In the genomic region with DNA sequence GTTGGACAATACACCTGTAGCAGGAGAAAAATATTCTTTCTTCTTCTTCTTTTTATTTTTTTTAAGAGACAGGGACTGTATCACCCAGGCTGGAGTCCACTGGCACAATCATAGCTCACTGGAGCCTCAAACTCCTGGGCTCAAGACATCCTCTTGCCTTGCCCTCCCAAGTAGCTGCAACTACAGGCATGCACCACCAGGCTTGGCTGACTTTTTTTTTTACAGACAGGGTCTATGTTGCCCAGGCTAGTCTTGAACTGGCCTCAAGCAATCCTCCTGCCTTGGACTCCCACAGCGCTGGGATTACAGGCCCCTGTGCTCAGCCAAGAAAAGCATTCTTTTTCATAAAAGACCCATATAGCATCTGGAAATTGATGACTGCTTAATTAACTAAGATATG, we compare ENCODE assay signal across 25 cellular contexts. TPM values are rescaled to one million over a fixed set of nuclear protein-coding genes. Genes with fewer than 3 reads are reported as not detected.
DNase-seq lines count a peak whose midpoint lies in the region; TF ChIP-seq lines count a peak whose summit lies in the region.
"Had no signal": no experiment of that assay in that cellular context is flagged by ENCODE, and none has a peak within 500 bp of the region (broad histone marks: within the 10 kb centered on the region; RNA-seq: fewer than 3 reads in every experiment).

No MANE protein-coding gene starts in this region.

- peak; percentile 74 for DNase-seq in COR-L47 (lab: John Stamatoyannopoulos, UW)
- DNase-seq in H9 = no peak
- peak; percentile 51 for DNase-seq in endodermal cell
- DNase-seq in neural crest cell (ENCODE audit: low read depth, low spot score) = no peak
- no peak for DNase-seq in LoVo (ENCODE audit: low spot score)
- no peak for DNase-seq in midbrain (lab: John Stamatoyannopoulos, UW)
- DNase-seq in activated CD4-positive, alpha-beta T cell treated with anti-CD3 and anti-CD28 coated beads, Interleukin-2, amount 10 ng/mL, durations not matched to agents 7 days and 5 days = no peak
- DNase-seq: CD4-positive, CD25-positive, alpha-beta regulatory T cell; DND-41; GM23248; HCEC 1CT; Kasumi-1; MV-4-11; NCI-H1105; NCI-H1436 treated with DMSO at 0.1 percent for 48 hours; NCI-H187 treated with DMSO at 0.1 percent for 48 hours; NCI-H2171 treated with DMSO at 0.1 percent for 48 hours; NCI-H345; NCI-H510A treated with DMSO at 0.1 percent for 48 hours; SHP77; T-cell had no signal

- TF ChIP-seq CTCF in H9 (conservative IDR thresholded peaks at IDR 0.05) = peak; percentile 38; the same call in 2 of the 3 replicates
- peak; percentile 59 for TF ChIP-seq CTCF in endodermal cell (conservative IDR thresholded peaks at IDR 0.05)
- peak; percentile 30 for TF ChIP-seq CTCF in neural crest cell (conservative IDR thresholded peaks at IDR 0.05)

- H3K27me3 Mint-ChIP-seq in H9 (ENCODE audit: low read depth) = no peaks in the 10 kb centered on the region
- H3K27me3 Mint-ChIP-seq in endodermal cell (ENCODE audit: insufficient read depth) = no peaks in the 10 kb centered on the region
- no peaks in the 10 kb centered on the region for H3K27me3 Mint-ChIP-seq in neural crest cell (ENCODE audit: low read depth)
- H3K27me3 Mint-ChIP-seq in activated CD4-positive, alpha-beta T cell treated with anti-CD3 and anti-CD28 coated beads, Interleukin-2, amount 10 ng/mL, durations not matched to agents 7 days and 5 days = no peaks in the 10 kb centered on the region
- H3K27me3 Mint-ChIP-seq: CD4-positive, CD25-positive, alpha-beta regulatory T cell; T-cell had no signal

- no peaks in the 10 kb centered on the region for H3K79me1 ChIP-seq in H9 (ENCODE audit: insufficient read depth, low read depth, low read length, poor library complexity, severe bottlenecking)

- no peak overlapping the region for H2BK120ac ChIP-seq in H9 (ENCODE audit: low read depth, low read length, poor library complexity, severe bottlenecking)

- no peak overlapping the region for H4K8ac ChIP-seq in H9 (replicated peaks; ENCODE audit: insufficient read length, low read depth, low read length)

- H3K27ac Mint-ChIP-seq in H9 (no peak overlapping the region), endodermal cell (no peak overlapping the region), neural crest cell (ENCODE audit: unreplicated experiment) (no peak overlapping the region)
- H3K27ac Mint-ChIP-seq in activated CD4-positive, alpha-beta T cell treated with anti-CD3 and anti-CD28 coated beads, Interleukin-2, amount 10 ng/mL, durations not matched to agents 7 days and 5 days = no peak overlapping the region
- H3K27ac Mint-ChIP-seq: CD4-positive, CD25-positive, alpha-beta regulatory T cell; T-cell had no signal

- no peak overlapping the region for H2BK5ac ChIP-seq in H9 (ENCODE audit: insufficient read length, low read length)

- no peaks in the 10 kb centered on the region for H3K9me3 Mint-ChIP-seq in H9
- H3K9me3 Mint-ChIP-seq in endodermal cell = no peaks in the 10 kb centered on the region
- no peaks in the 10 kb centered on the region for H3K9me3 Mint-ChIP-seq in neural crest cell
- no peaks in the 10 kb centered on the region for H3K9me3 Mint-ChIP-seq in activated CD4-positive, alpha-beta T cell treated with anti-CD3 and anti-CD28 coated beads, Interleukin-2, amount 10 ng/mL, durations not matched to agents 7 days and 5 days

- H2BK15ac ChIP-seq in H9 (ENCODE audit: low read depth, low read length) = no peak overlapping the region

- H2AK5ac ChIP-seq in H9 (ENCODE audit: insufficient read length, low read length) = no peak overlapping the region

- POLR2A ChIA-PET in activated CD4-positive, alpha-beta T cell treated with anti-CD3 and anti-CD28 coated beads, Interleukin-2, amount 10 ng/mL, durations not matched to agents 7 days and 5 days (lab: Charles Lee) = no interaction called here

- H3K14ac ChIP-seq in H9 (ENCODE audit: insufficient read depth, low read length) = no peak overlapping the region

- H3K79me2 ChIP-seq in H9 (ENCODE audit: insufficient read depth, low read length) = no peaks in the 10 kb centered on the region

- H4K91ac ChIP-seq in H9 (ENCODE audit: insufficient read length, low read depth, low read length) = no peak overlapping the region

- H3K4me3 Mint-ChIP-seq in H9 = no peak overlapping the region
- no peak overlapping the region for H3K4me3 Mint-ChIP-seq in endodermal cell
- no peak overlapping the region for H3K4me3 Mint-ChIP-seq in neural crest cell
- H3K4me3 Mint-ChIP-seq in activated CD4-positive, alpha-beta T cell treated with anti-CD3 and anti-CD28 coated beads, Interleukin-2, amount 10 ng/mL, durations not matched to agents 7 days and 5 days = no peak overlapping the region
- H3K4me3 Mint-ChIP-seq: CD4-positive, CD25-positive, alpha-beta regulatory T cell; T-cell had no signal

- H3K36me3 Mint-ChIP-seq in H9 (ENCODE audit: insufficient read depth in 1 of 3, low read depth in 3 of 3) (no peaks in the 10 kb centered on the region; a peak in 1 of 7 replicates), endodermal cell (ENCODE audit: low read depth) (no peaks in the 10 kb centered on the region), neural crest cell (ENCODE audit: low read depth) (no peaks in the 10 kb centered on the region)
- H3K36me3 Mint-ChIP-seq in activated CD4-positive, alpha-beta T cell treated with anti-CD3 and anti-CD28 coated beads, Interleukin-2, amount 10 ng/mL, durations not matched to agents 7 days and 5 days (ENCODE audit: low read depth) = no peaks in the 10 kb centered on the region
- H3K36me3 Mint-ChIP-seq: CD4-positive, CD25-positive, alpha-beta regulatory T cell; T-cell had no signal

- no peak overlapping the region for H2BK20ac ChIP-seq in H9 (ENCODE audit: low read depth, low read length, poor library complexity, severe bottlenecking)

- WGBS in H9 (ENCODE audit: extremely low coverage, insufficient read length, low lambda C conversion rate) = no CpG with 5 or more reads among the region's 1 CpG
- 83 to 100% methylated on average over 1 of the region's 1 CpG for WGBS in endodermal cell (ENCODE audit: insufficient coverage in 1 of 2, insufficient read length in 1 of 2), 2 experiments

- no peaks in the 10 kb centered on the region for H4K20me1 ChIP-seq in H9 (ENCODE audit: control insufficient read depth, insufficient read depth, insufficient read length)
- H4K20me1 ChIP-seq: BLaER1 had no signal

- H2BK12ac ChIP-seq in H9 (ENCODE audit: insufficient read length, low read depth, low read length) = no peak overlapping the region

- H3K27me3 ChIP-seq in H9 (ENCODE audit: insufficient read depth, low read length) (no peaks in the 10 kb centered on the region), endodermal cell (ENCODE audit: control insufficient read depth, insufficient read depth, low read length, poor library complexity, severe bottlenecking) (no peaks in the 10 kb centered on the region)
- H3K27me3 ChIP-seq: BLaER1 had no signal

- H3K9me3 ChIP-seq in H9 (ENCODE audit: control insufficient read depth, low read depth, low read length) (no peaks in the 10 kb centered on the region), endodermal cell (ENCODE audit: control insufficient read depth, low read length) (no peaks in the 10 kb centered on the region)
- H3K9me3 ChIP-seq: BLaER1 had no signal

- H3K4me1 ChIP-seq in H9 (ENCODE audit: insufficient read depth, low read length) (peaks cover 8% of the 10 kb centered on the region; the same call in 1 of the 2 replicates), endodermal cell (ENCODE audit: control insufficient read depth, insufficient read depth, low read length) (no peaks in the 10 kb centered on the region)
- H3K4me1 ChIP-seq: BLaER1 had no signal

- H3K27ac ChIP-seq in H9 (ENCODE audit: insufficient read length, low read depth, low read length) (no peak overlapping the region), endodermal cell (ENCODE audit: low read depth, low read length) (no peak overlapping the region)
- H3K27ac ChIP-seq: BLaER1, GM23248, HL-60, RWPE1 had no signal

- H3T11ph ChIP-seq in H9 (ENCODE audit: low read length) = no peak overlapping the region

- no peaks in the 10 kb centered on the region for H3K36me3 ChIP-seq in endodermal cell (ENCODE audit: control insufficient read depth, insufficient read depth, low read length)
- H3K36me3 ChIP-seq: BLaER1 had no signal

- H3K56ac ChIP-seq in H9 (ENCODE audit: insufficient read length, low read depth, low read length) = no peak overlapping the region

- no peak overlapping the region for H3K9ac ChIP-seq in H9 (ENCODE audit: extremely low read depth, insufficient read length, low read length)
- H3K9ac ChIP-seq in endodermal cell (ENCODE audit: extremely low read depth, low read length, poor library complexity, severe bottlenecking) = no peak overlapping the region
- H3K9ac ChIP-seq: BLaER1, GM23248 had no signal

- H3K4me1 Mint-ChIP-seq in H9 = peaks cover 12 to 18% of the 10 kb centered on the region in 2 experiments
- peaks cover 10% of the 10 kb centered on the region for H3K4me1 Mint-ChIP-seq in endodermal cell
- no peaks in the 10 kb centered on the region for H3K4me1 Mint-ChIP-seq in neural crest cell
- H3K4me1 Mint-ChIP-seq in activated CD4-positive, alpha-beta T cell treated with anti-CD3 and anti-CD28 coated beads, Interleukin-2, amount 10 ng/mL, durations not matched to agents 7 days and 5 days = no peaks in the 10 kb centered on the region
- H3K4me1 Mint-ChIP-seq: CD4-positive, CD25-positive, alpha-beta regulatory T cell; T-cell had no signal

- no peak overlapping the region for H3K18ac ChIP-seq in H9 (ENCODE audit: insufficient read length, low read depth, low read length)

- H3K23me2 ChIP-seq in H9 (ENCODE audit: insufficient read length, low read depth, low read length, poor library complexity, severe bottlenecking) = no peaks in the 10 kb centered on the region

- H3K4me3 ChIP-seq in endodermal cell (ENCODE audit: low read length) = no peak overlapping the region
- H3K4me3 ChIP-seq: BLaER1, GM23248 had no signal

- CTCF ChIA-PET in activated CD4-positive, alpha-beta T cell treated with anti-CD3 and anti-CD28 coated beads, Interleukin-2, amount 10 ng/mL, durations not matched to agents 7 days and 5 days (lab: Charles Lee) = interaction anchor here (0.7 kb wide), 1 partner anchor 238 kb away, joined by 5 read pairs; no protein-coding TSS in a partner anchor

- H3K4me2 ChIP-seq in H9 (ENCODE audit: insufficient read depth, insufficient read length, low read length) = no peak overlapping the region
- H3K4me2 ChIP-seq: BLaER1 had no signal

- H2AFZ ChIP-seq in H9 (ENCODE audit: low read length) = no peak overlapping the region
- H2AFZ ChIP-seq: GM23248 had no signal

- no peak overlapping the region for H3K23ac ChIP-seq in H9 (ENCODE audit: insufficient read length, low read depth, low read length)

- H3K4ac ChIP-seq in H9 (ENCODE audit: low read depth, low read length) = no peak overlapping the region

- H4K5ac ChIP-seq in H9 (ENCODE audit: insufficient read length, low read depth, low read length) = no peak overlapping the region

RNA-seq across cellular contexts. Expression of a gene that starts 17.1 kb away (rescaled TPM):
- total RNA-seq in H9 (2021) (7.9 and 9.2 TPM in 2 replicates), endodermal cell (100 to 1,000 TPM; 110 to 133 TPM), neural crest cell (20.2 and 22.5 TPM in 2 replicates)
- polyA plus RNA-seq in endodermal cell (2013, experiment 1 of 2) = 41.9 TPM
- 49.8 TPM for polyA plus RNA-seq in endodermal cell (2013, experiment 2 of 2)
- total RNA-seq in activated CD4-positive, alpha-beta T cell treated with anti-CD3 and anti-CD28 coated beads, Interleukin-2, amount 10 ng/mL, durations not matched to agents 7 days and 5 days = not detected
- total RNA-seq: CD4-positive, CD25-positive, alpha-beta regulatory T cell; GM23248; OCI-LY7 had no signal
- polyA plus RNA-seq: CD4-positive, CD25-positive, alpha-beta regulatory T cell had no signal

Comparison
In these comparisons a context has a peak if more than half of its experiments do, and no peak if none do; other contexts are left out.
1. DNase-seq: peak in COR-L47 (single experiment) and endodermal cell (single experiment); none in H9 (single experiment), neural crest cell (single experiment), LoVo (single experiment), midbrain (single experiment) and activated CD4-positive, alpha-beta T cell treated with anti-CD3 and anti-CD28 coated beads, Interleukin-2, amount 10 ng/mL, durations not matched to agents 7 days and 5 days (single experiment).
2. Peak in every context shown above with its lines, with median percentiles within 50 percentile points of each other: CTCF ChIP-seq.